20 cellular contexts compared by ENCODE assay signal in the genomic region with DNA sequence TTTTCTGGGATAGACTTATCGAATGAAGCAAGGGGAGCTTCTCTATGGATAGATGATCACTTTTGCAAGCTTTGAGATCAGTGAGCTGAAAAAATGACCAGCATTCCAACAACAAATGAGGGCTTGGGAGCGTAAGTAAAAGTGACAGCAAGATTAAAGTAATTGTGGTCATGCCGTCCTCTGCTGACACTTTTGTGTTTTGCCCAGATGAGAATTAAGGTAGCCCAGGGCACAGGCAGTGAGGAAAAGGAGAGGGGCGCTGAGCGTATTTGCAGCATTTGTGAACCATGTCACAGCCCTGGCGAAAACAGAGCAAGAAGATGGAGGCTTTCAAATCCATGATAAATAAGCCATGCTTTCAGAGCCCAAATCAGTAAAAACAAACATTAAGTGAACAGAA. TPM values are rescaled to one million over a fixed set of nuclear protein-coding genes. Genes with fewer than 3 reads are reported as not detected.
DNase-seq lines count a peak whose midpoint lies in the region; ATAC-seq lines count a peak whose summit lies in the region.
"Had no signal": no experiment of that assay in that cellular context is flagged by ENCODE, and none has a peak within 500 bp of the region (broad histone marks: within the 10 kb centered on the region; RNA-seq: fewer than 3 reads in every experiment).

No MANE protein-coding gene starts in this region.

- POLR2A ChIA-PET in activated CD8-positive, alpha-beta T cell treated with anti-CD3 and anti-CD28 coated beads, Interleukin-2, amount 10 ng/mL, durations not matched to agents 7 days and 5 days (lab: Charles Lee) = interaction anchor here (0.7 to 1.7 kb wide), 6 partner anchors 9 to 30 kb away, joined by 3 to 5 read pairs (median 4); no protein-coding TSS in a partner anchor

- H3K4me3 Mint-ChIP-seq in activated naive CD4-positive, alpha-beta T cell treated with anti-CD3 and anti-CD28 coated beads for 36 hours = peak overlapping the region; percentile 78
- peak overlapping the region; percentile 68 for H3K4me3 Mint-ChIP-seq in activated CD8-positive, alpha-beta T cell treated with anti-CD3 and anti-CD28 coated beads, Interleukin-2, amount 10 ng/mL, durations not matched to agents 7 days and 5 days
- H3K4me3 Mint-ChIP-seq in stimulated activated naive CD8-positive, alpha-beta T cell treated with anti-CD3 and anti-CD28 coated beads, Interleukin-15, amount 100 ng/mL, for 72 hours = peak overlapping the region; percentile 84 to 92
- H3K4me3 Mint-ChIP-seq: neural crest cell, WTC11 had no signal

- no peak for DNase-seq in activated naive CD4-positive, alpha-beta T cell treated with anti-CD3 and anti-CD28 coated beads for 36 hours
- DNase-seq in activated naive CD4-positive, alpha-beta T cell treated with anti-CD3 and anti-CD28 coated beads, Interleukin-2, amount 50 U/mL, for 16 hours = no peak
- DNase-seq in activated CD8-positive, alpha-beta T cell treated with anti-CD3 and anti-CD28 coated beads, Interleukin-2, amount 10 ng/mL, durations not matched to agents 7 days and 5 days = no peak
- DNase-seq in left kidney (ENCODE audit: low read depth, low spot score) (peak; percentile 37), NCI-H226 (no peak), OCI-M2 (lab: John Stamatoyannopoulos, UW; ENCODE audit: unreplicated experiment) (no peak)
- DNase-seq in stimulated activated naive CD8-positive, alpha-beta T cell treated with anti-CD3 and anti-CD28 coated beads, Interleukin-15, amount 100 ng/mL, for 72 hours = no peak
- DNase-seq: colonic mucosa; HCEC 1CT; lower lobe of right lung; NCI-H1417 treated with DMSO at 0.1 percent for 48 hours; NCI-H82; stimulated activated CD4-positive, alpha-beta T cell treated with anti-CD3 and anti-CD28 coated beads, Interleukin-15, amount 100 ng/mL, for 24 hours had no signal

- H3K27me3 Mint-ChIP-seq in activated naive CD4-positive, alpha-beta T cell treated with anti-CD3 and anti-CD28 coated beads for 36 hours (ENCODE audit: low read depth) = no peaks in the 10 kb centered on the region
- H3K27me3 Mint-ChIP-seq in activated CD8-positive, alpha-beta T cell treated with anti-CD3 and anti-CD28 coated beads, Interleukin-2, amount 10 ng/mL, durations not matched to agents 7 days and 5 days (ENCODE audit: low read depth) = no peaks in the 10 kb centered on the region
- no peaks in the 10 kb centered on the region for H3K27me3 Mint-ChIP-seq in stimulated activated naive CD8-positive, alpha-beta T cell treated with anti-CD3 and anti-CD28 coated beads, Interleukin-15, amount 100 ng/mL, for 72 hours

- H3K4me1 Mint-ChIP-seq in activated naive CD4-positive, alpha-beta T cell treated with anti-CD3 and anti-CD28 coated beads for 36 hours (ENCODE audit: low read depth) = peaks cover 72% of the 10 kb centered on the region
- H3K4me1 Mint-ChIP-seq in activated CD8-positive, alpha-beta T cell treated with anti-CD3 and anti-CD28 coated beads, Interleukin-2, amount 10 ng/mL, durations not matched to agents 7 days and 5 days (ENCODE audit: low read depth) = peaks cover 78% of the 10 kb centered on the region
- H3K4me1 Mint-ChIP-seq in stimulated activated naive CD8-positive, alpha-beta T cell treated with anti-CD3 and anti-CD28 coated beads, Interleukin-15, amount 100 ng/mL, for 72 hours = peaks cover 79% of the 10 kb centered on the region

- no peaks in the 10 kb centered on the region for H3K36me3 Mint-ChIP-seq in activated naive CD4-positive, alpha-beta T cell treated with anti-CD3 and anti-CD28 coated beads for 36 hours (ENCODE audit: low read depth)
- peaks cover 78% of the 10 kb centered on the region for H3K36me3 Mint-ChIP-seq in activated CD8-positive, alpha-beta T cell treated with anti-CD3 and anti-CD28 coated beads, Interleukin-2, amount 10 ng/mL, durations not matched to agents 7 days and 5 days (ENCODE audit: low read depth)
- H3K36me3 Mint-ChIP-seq: WTC11 had no signal

- ATAC-seq in activated CD8-positive, alpha-beta T cell treated with anti-CD3 and anti-CD28 coated beads, Interleukin-2, amount 10 ng/mL, durations not matched to agents 7 days and 5 days = no peak
- ATAC-seq in stimulated activated naive CD8-positive, alpha-beta T cell treated with anti-CD3 and anti-CD28 coated beads, Interleukin-15, amount 100 ng/mL, for 72 hours = no peak
- no peak for ATAC-seq in HG03095 (IDR thresholded peaks at IDR 0.05; ENCODE audit: unreplicated experiment)
- ATAC-seq: lower lobe of right lung, WTC11 had no signal

- intact Hi-C loops in activated naive CD4-positive, alpha-beta T cell treated with anti-CD3 and anti-CD28 coated beads for 36 hours (cut with micrococcal nuclease) = loop anchor here (1.0 to 5.0 kb wide), 3 partner anchors 8 to 33 kb away; a partner anchor contains a TSS

- H3K9me3 Mint-ChIP-seq in activated naive CD4-positive, alpha-beta T cell treated with anti-CD3 and anti-CD28 coated beads for 36 hours = no peaks in the 10 kb centered on the region
- no peaks in the 10 kb centered on the region for H3K9me3 Mint-ChIP-seq in activated CD8-positive, alpha-beta T cell treated with anti-CD3 and anti-CD28 coated beads, Interleukin-2, amount 10 ng/mL, durations not matched to agents 7 days and 5 days (ENCODE audit: insufficient read depth)
- H3K9me3 Mint-ChIP-seq in stimulated activated naive CD8-positive, alpha-beta T cell treated with anti-CD3 and anti-CD28 coated beads, Interleukin-15, amount 100 ng/mL, for 72 hours = no peaks in the 10 kb centered on the region
- H3K9me3 Mint-ChIP-seq: neural crest cell, WTC11 had no signal

- CTCF ChIA-PET in activated naive CD4-positive, alpha-beta T cell treated with anti-CD3 and anti-CD28 coated beads for 36 hours (lab: Charles Lee) = interaction anchor here (0.6 to 3.5 kb wide), 8 partner anchors 9 to 402 kb away, joined by 3 to 23 read pairs (median 3); no protein-coding TSS in a partner anchor
- CTCF ChIA-PET in activated CD8-positive, alpha-beta T cell treated with anti-CD3 and anti-CD28 coated beads, Interleukin-2, amount 10 ng/mL, durations not matched to agents 7 days and 5 days (lab: Charles Lee) = interaction anchor here (0.7 to 4.3 kb wide), 9 partner anchors 9 to 401 kb away, joined by 3 to 79 read pairs (median 15); no protein-coding TSS in a partner anchor

- no peak overlapping the region for H3K27ac Mint-ChIP-seq in activated naive CD4-positive, alpha-beta T cell treated with anti-CD3 and anti-CD28 coated beads for 36 hours
- peak overlapping the region; percentile 84 for H3K27ac Mint-ChIP-seq in activated CD8-positive, alpha-beta T cell treated with anti-CD3 and anti-CD28 coated beads, Interleukin-2, amount 10 ng/mL, durations not matched to agents 7 days and 5 days
- H3K27ac Mint-ChIP-seq in stimulated activated naive CD8-positive, alpha-beta T cell treated with anti-CD3 and anti-CD28 coated beads, Interleukin-15, amount 100 ng/mL, for 72 hours = peak overlapping the region; percentile 95
- H3K27ac Mint-ChIP-seq: WTC11 had no signal

RNA-seq across cellular contexts. Expression of a gene that starts 24.6 kb away (rescaled TPM):
- 1 to 10 TPM; 1.1 to 1.5 TPM for total RNA-seq in activated naive CD4-positive, alpha-beta T cell treated with anti-CD3 and anti-CD28 coated beads for 36 hours
- 1 to 10 TPM; 8.6 to 8.7 TPM for total RNA-seq in activated CD8-positive, alpha-beta T cell treated with anti-CD3 and anti-CD28 coated beads, Interleukin-2, amount 10 ng/mL, durations not matched to agents 7 days and 5 days
- total RNA-seq: frontal cortex, LHCN-M2, neural crest cell, renal cortical epithelial cell, subcutaneous adipose tissue, WTC11 had no signal

RNA-seq across cellular contexts. Expression of a gene that starts 34.7 kb away (rescaled TPM):
- total RNA-seq in activated naive CD4-positive, alpha-beta T cell treated with anti-CD3 and anti-CD28 coated beads for 36 hours = 10 to 100 TPM; 25.5 to 29.4 TPM
- 100 to 1,000 TPM; 235 to 239 TPM for total RNA-seq in activated CD8-positive, alpha-beta T cell treated with anti-CD3 and anti-CD28 coated beads, Interleukin-2, amount 10 ng/mL, durations not matched to agents 7 days and 5 days
- total RNA-seq: LHCN-M2, renal cortical epithelial cell had no signal

RNA-seq across cellular contexts. Expression of a gene that starts 42.1 kb away (rescaled TPM):
- total RNA-seq in activated naive CD4-positive, alpha-beta T cell treated with anti-CD3 and anti-CD28 coated beads for 36 hours = under 1 TPM; 0.64 to 0.81 TPM
- under 1 TPM in 1 of 2 experiments, not detected in 1; 0.11 TPM for total RNA-seq in activated CD8-positive, alpha-beta T cell treated with anti-CD3 and anti-CD28 coated beads, Interleukin-2, amount 10 ng/mL, durations not matched to agents 7 days and 5 days
- total RNA-seq: colonic mucosa, LHCN-M2, lower lobe of right lung, neural crest cell, renal cortical epithelial cell, WTC11 had no signal

RNA-seq across cellular contexts. Expression of a gene that starts 59.1 kb away (rescaled TPM):
- 1 to 10 TPM; 1.8 to 1.9 TPM for total RNA-seq in activated naive CD4-positive, alpha-beta T cell treated with anti-CD3 and anti-CD28 coated beads for 36 hours
- under 1 TPM; 0.03 to 0.11 TPM for total RNA-seq in activated CD8-positive, alpha-beta T cell treated with anti-CD3 and anti-CD28 coated beads, Interleukin-2, amount 10 ng/mL, durations not matched to agents 7 days and 5 days
- total RNA-seq: LHCN-M2 had no signal

Comparison
In these comparisons a context has a peak if more than half of its experiments do, and no peak if none do; other contexts are left out.
1. RNA of a gene that starts 34.7 kb away (total RNA-seq): 235 to 239 TPM in activated CD8-positive, alpha-beta T cell treated with anti-CD3 and anti-CD28 coated beads, Interleukin-2, amount 10 ng/mL, durations not matched to agents 7 days and 5 days; 25.5 to 29.4 TPM in activated naive CD4-positive, alpha-beta T cell treated with anti-CD3 and anti-CD28 coated beads for 36 hours; every median in the first group is over 4 times any median in the second.
2. Peak in every context shown above with its lines, with median percentiles within 50 percentile points of each other: H3K4me3 Mint-ChIP-seq.